24 cellular contexts compared by ENCODE assay signal in genomic region chr4:166724369-166724768, GRCh38.
DNase-seq lines count a peak whose midpoint lies in the region; ATAC-seq and TF ChIP-seq lines count a peak whose summit lies in the region.
"Had no signal": no experiment of that assay in that cellular context is flagged by ENCODE, and none has a peak within 500 bp of the region (broad histone marks: within the 10 kb centered on the region; RNA-seq: fewer than 3 reads in every experiment).

No MANE protein-coding gene starts in this region.

- H3K9me3 ChIP-seq in breast epithelium (no peaks in the 10 kb centered on the region), WERI-Rb-1 (ENCODE audit: severe bottlenecking) (no peaks in the 10 kb centered on the region)
- H3K9me3 ChIP-seq: HAP-1 had no signal

- CTCF ChIA-PET in MCF 10A (lab: Yijun Ruan, JAX), result interaction anchor here (0.5 kb wide), 1 partner anchor 76 kb away, joined by 3 read pairs; no protein-coding TSS in a partner anchor

- H3K4me1 Mint-ChIP-seq in MCF 10A (ENCODE audit: insufficient read depth, unreplicated experiment), result peaks cover 5% of the 10 kb centered on the region
- H3K4me1 Mint-ChIP-seq: B cell; CD8-positive, alpha-beta memory T cell had no signal

- no TSS peak for BruUV-seq in MCF 10A (replicated peaks; lab: Mats Ljungman, UMichigan)

- H3K4me3 ChIP-seq in breast epithelium, result no peak overlapping the region
- H3K4me3 ChIP-seq in WERI-Rb-1 (ENCODE audit: low read depth, low read length), result no peak overlapping the region
- H3K4me3 ChIP-seq: HAP-1 had no signal

- H3K27me3 ChIP-seq in breast epithelium (no peaks in the 10 kb centered on the region), foreskin keratinocyte (no peaks in the 10 kb centered on the region), WERI-Rb-1 (ENCODE audit: insufficient read depth, low read depth, severe bottlenecking) (no peaks in the 10 kb centered on the region)

- H3K4me1 ChIP-seq in breast epithelium (no peaks in the 10 kb centered on the region), foreskin keratinocyte (no peaks in the 10 kb centered on the region)
- H3K4me1 ChIP-seq: HAP-1 had no signal

- H3K27ac ChIP-seq in breast epithelium, result no peak overlapping the region
- H3K27ac ChIP-seq in foreskin keratinocyte, result no peak overlapping the region
- H3K27ac ChIP-seq in WERI-Rb-1, result no peak overlapping the region
- H3K27ac ChIP-seq: 22Rv1, C4-2B had no signal

- DNase-seq in MCF 10A (ENCODE audit: unreplicated experiment) (peak; percentile 14), breast epithelium (ENCODE audit: low spot score in 2 of 2) (no peak), SW480 (ENCODE audit: low spot score) (peak; percentile 2), foreskin keratinocyte (peak; percentile 62 to 86), left cardiac atrium (no peak), WERI-Rb-1 (no peak)
- DNase-seq: CD8-positive, alpha-beta memory T cell; DMS79 treated with DMSO at 0.1 percent for 48 hours; GOT3; HFFc6; NCI-H1092 treated with DMSO at 0.1 percent for 48 hours; NCI-H1436 treated with DMSO at 0.1 percent for 48 hours; NCI-H187 treated with DMSO at 0.1 percent for 48 hours; NCI-H446; NCI-H524 treated with DMSO at 0.1 percent for 48 hours; NCI-H774; RPMI8226; SHP77 treated with DMSO at 0.1 percent for 48 hours had no signal

- no peak for TF ChIP-seq POLR2A in breast epithelium (IDR thresholded peaks at IDR 0.05)

- POLR2A ChIA-PET in MCF 10A (lab: Yijun Ruan, JAX), result interaction anchor here (0.6 kb wide), 1 partner anchor 268 kb away, joined by 3 read pairs; no protein-coding TSS in a partner anchor

- no peaks in the 10 kb centered on the region for H3K27me3 Mint-ChIP-seq in MCF 10A (ENCODE audit: insufficient read depth, unreplicated experiment)
- H3K27me3 Mint-ChIP-seq: B cell; CD8-positive, alpha-beta memory T cell had no signal

- no peaks in the 10 kb centered on the region for H3K9me3 Mint-ChIP-seq in MCF 10A (ENCODE audit: unreplicated experiment)

- no peak overlapping the region for H3K27ac Mint-ChIP-seq in MCF 10A (ENCODE audit: low read depth, unreplicated experiment)
- H3K27ac Mint-ChIP-seq: B cell; CD8-positive, alpha-beta memory T cell; HFFc6 had no signal

- intact Hi-C loops in MCF 10A (cut with micrococcal nuclease), result no loop called here
- intact Hi-C loops in breast epithelium (cut with DNase I; ENCODE audit: low total_unique reads), result no loop called here
- intact Hi-C loops in left cardiac atrium (cut with DNase I), result no loop called here

- H3K36me3 Mint-ChIP-seq in MCF 10A (ENCODE audit: insufficient read depth, unreplicated experiment), result no peaks in the 10 kb centered on the region
- H3K36me3 Mint-ChIP-seq: CD8-positive, alpha-beta memory T cell had no signal

- ATAC-seq in foreskin keratinocyte (peak; percentile 96), HG03175 (IDR thresholded peaks at IDR 0.05; ENCODE audit: unreplicated experiment) (no peak), left cardiac atrium (no peak), GM18870 (IDR thresholded peaks at IDR 0.05; ENCODE audit: unreplicated experiment) (no peak)

- TF ChIP-seq CTCF in MCF 10A (IDR thresholded peaks at IDR 0.05; ENCODE audit: unreplicated experiment) (no peak), breast epithelium (IDR thresholded peaks at IDR 0.05) (no peak), foreskin keratinocyte (conservative IDR thresholded peaks at IDR 0.05) (no peak), WERI-Rb-1 (IDR thresholded peaks at IDR 0.05; ENCODE audit: low read depth, low read length) (no peak)

- no peak overlapping the region for H3K4me3 Mint-ChIP-seq in MCF 10A (ENCODE audit: unreplicated experiment)
- H3K4me3 Mint-ChIP-seq: B cell; CD8-positive, alpha-beta memory T cell; HFFc6 had no signal

- H3K36me3 ChIP-seq in breast epithelium (no peaks in the 10 kb centered on the region), WERI-Rb-1 (no peaks in the 10 kb centered on the region)
- H3K36me3 ChIP-seq: HAP-1 had no signal

Comparison
In these comparisons a context has a peak if more than half of its experiments do, and no peak if none do; other contexts are left out.
1. DNase-seq: peak in MCF 10A (single experiment), SW480 (single experiment) and foreskin keratinocyte (2 of 2); none in breast epithelium (0 of 2), left cardiac atrium (single experiment) and WERI-Rb-1 (single experiment).